ENCODE assay signal across 20 cellular contexts in the genomic region with DNA sequence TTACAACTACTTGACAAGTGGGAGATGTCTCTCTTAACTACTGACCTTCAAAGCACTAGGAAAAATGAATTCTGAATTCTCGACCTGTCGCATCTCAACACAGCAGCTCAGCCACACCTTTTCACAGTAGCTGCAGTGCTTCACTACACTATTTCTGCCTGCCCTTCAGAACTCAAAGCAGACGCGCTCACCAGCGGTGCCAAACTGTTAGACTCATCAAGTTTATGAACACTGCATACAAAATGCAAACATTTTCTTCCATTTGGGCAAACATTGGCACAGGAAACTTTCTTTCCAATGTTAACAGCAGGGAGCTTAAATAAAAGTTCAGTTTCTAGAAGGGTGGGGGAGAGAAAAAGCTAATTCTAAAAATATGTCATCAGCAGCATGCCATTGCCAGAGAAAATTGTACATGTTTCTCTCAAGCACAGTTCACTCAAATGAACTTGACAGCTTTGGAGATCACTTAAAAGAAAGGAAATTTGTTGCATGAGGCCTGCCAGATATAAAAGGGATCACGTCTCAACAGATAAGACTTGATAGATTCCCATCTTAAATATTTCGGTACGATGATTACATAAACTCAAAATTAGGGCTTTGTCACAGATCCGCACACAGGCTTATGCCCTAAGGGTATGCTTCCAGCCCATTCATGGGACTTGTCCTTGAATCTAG.
DNase-seq lines count a peak whose midpoint lies in the region; ATAC-seq and TF ChIP-seq lines count a peak whose summit lies in the region.
"Had no signal": no experiment of that assay in that cellular context is flagged by ENCODE, and none has a peak within 500 bp of the region (broad histone marks: within the 10 kb centered on the region; RNA-seq: fewer than 3 reads in every experiment).

No MANE protein-coding gene starts in this region.

- peak overlapping the region; percentile 58 for H3K27ac Mint-ChIP-seq in nephron progenitor cell
- H3K27ac Mint-ChIP-seq: activated naive CD4-positive, alpha-beta T cell treated with anti-CD3 and anti-CD28 coated beads, Interleukin-2, amount 50 U/mL, for 24 hours; dendritic cell treated with granulocyte-macrophage colony-stimulating factor and Interleukin-4, amounts not matched to agents 40 ng/mL and 50 ng/mL, for 4 days; memory B cell had no signal

- H3K27me3 Mint-ChIP-seq in nephron progenitor cell (ENCODE audit: low read depth, poor library complexity) = no peaks in the 10 kb centered on the region
- H3K27me3 Mint-ChIP-seq: activated naive CD4-positive, alpha-beta T cell treated with anti-CD3 and anti-CD28 coated beads, Interleukin-2, amount 50 U/mL, for 24 hours; dendritic cell treated with granulocyte-macrophage colony-stimulating factor and Interleukin-4, amounts not matched to agents 40 ng/mL and 50 ng/mL, for 4 days had no signal

- no peaks in the 10 kb centered on the region for H3K9me3 ChIP-seq in endocrine pancreas (ENCODE audit: control insufficient read depth, low read length)
- H3K9me3 ChIP-seq: neutrophil, prostate gland had no signal

- H3K4me3 ChIP-seq in endocrine pancreas (ENCODE audit: control insufficient read depth, insufficient read depth, low read length) = peak overlapping the region; percentile 54
- H3K4me3 ChIP-seq: prostate gland had no signal

- no peak for ATAC-seq in HG02981 (IDR thresholded peaks at IDR 0.05; ENCODE audit: unreplicated experiment)

- TF ChIP-seq CTCF in nephron progenitor cell (IDR thresholded peaks at IDR 0.05) = no peak

- no peak overlapping the region for H3K4me3 Mint-ChIP-seq in nephron progenitor cell
- H3K4me3 Mint-ChIP-seq: activated naive CD4-positive, alpha-beta T cell treated with anti-CD3 and anti-CD28 coated beads, Interleukin-2, amount 50 U/mL, for 24 hours; dendritic cell treated with granulocyte-macrophage colony-stimulating factor and Interleukin-4, amounts not matched to agents 40 ng/mL and 50 ng/mL, for 4 days; memory B cell had no signal

- no peaks in the 10 kb centered on the region for H3K36me3 ChIP-seq in endocrine pancreas (ENCODE audit: control insufficient read depth, insufficient read depth, low read length)
- H3K36me3 ChIP-seq: neutrophil, prostate gland had no signal

- no peak overlapping the region for H3K9ac ChIP-seq in endocrine pancreas (ENCODE audit: control insufficient read depth, insufficient read depth, low read length)

- peak; percentile 41 for DNase-seq in NCI-H146 (lab: John Stamatoyannopoulos, UW)
- DNase-seq in NCI-H146 treated with DMSO at 0.1 percent for 48 hours (lab: John Stamatoyannopoulos, UW; ENCODE audit: unreplicated experiment) = no peak
- DNase-seq in NCI-H69 (lab: John Stamatoyannopoulos, UW) = peak; percentile 87
- no peak for DNase-seq in nephron progenitor cell
- DNase-seq in mucosa of gallbladder (ENCODE audit: low spot score) = no peak
- no peak for DNase-seq in NCI-H774 (lab: John Stamatoyannopoulos, UW)
- DNase-seq: activated CD4-positive, alpha-beta T cell treated with anti-CD3 and anti-CD28 coated beads, Interleukin-2, amount 50 U/mL, for 48 hours; activated CD4-positive, CD25-positive, alpha-beta regulatory T cell; activated CD8-positive, alpha-beta memory T cell treated with anti-CD3 and anti-CD28 coated beads, Interleukin-2, amount 50 U/mL, for 4 hours; AML-193; central memory CD4-positive, alpha-beta T cell; H7; OCI-M1 had no signal

- H3K4me1 Mint-ChIP-seq in nephron progenitor cell = peaks cover 67% of the 10 kb centered on the region
- H3K4me1 Mint-ChIP-seq: activated naive CD4-positive, alpha-beta T cell treated with anti-CD3 and anti-CD28 coated beads, Interleukin-2, amount 50 U/mL, for 24 hours had no signal

- no peaks in the 10 kb centered on the region for H3K9me3 Mint-ChIP-seq in nephron progenitor cell
- H3K9me3 Mint-ChIP-seq: activated naive CD4-positive, alpha-beta T cell treated with anti-CD3 and anti-CD28 coated beads, Interleukin-2, amount 50 U/mL, for 24 hours; dendritic cell treated with granulocyte-macrophage colony-stimulating factor and Interleukin-4, amounts not matched to agents 40 ng/mL and 50 ng/mL, for 4 days; memory B cell had no signal

- H3K36me3 Mint-ChIP-seq in nephron progenitor cell (ENCODE audit: low read depth) = peaks cover 22% of the 10 kb centered on the region
- H3K36me3 Mint-ChIP-seq: activated naive CD4-positive, alpha-beta T cell treated with anti-CD3 and anti-CD28 coated beads, Interleukin-2, amount 50 U/mL, for 24 hours; memory B cell had no signal

- no peaks in the 10 kb centered on the region for H3K27me3 ChIP-seq in endocrine pancreas (ENCODE audit: control insufficient read depth, insufficient read depth, low read length)
- H3K27me3 ChIP-seq: neutrophil had no signal

- peaks cover 23% of the 10 kb centered on the region for H3K4me1 ChIP-seq in endocrine pancreas (ENCODE audit: control insufficient read depth, insufficient read depth, low read length)

Comparison
In these comparisons a context has a peak if more than half of its experiments do, and no peak if none do; other contexts are left out.
1. DNase-seq: peak in NCI-H146 (single experiment) and NCI-H69 (single experiment); none in NCI-H146 treated with DMSO at 0.1 percent for 48 hours (single experiment), nephron progenitor cell (single experiment), mucosa of gallbladder (single experiment) and NCI-H774 (single experiment).